In genomic region chr15:82261566-82262421, GRCh38 we compare ENCODE assay signal across 1 cellular context.
A peak's percentile ranks its signal among the peaks of the same experiment; 100 is the strongest.
TF ChIP-seq lines count a peak whose summit lies in the region.
"Not testable (repeated sequence)": the region's sequence is repeated elsewhere in the genome, so short reads cannot be mapped to it uniquely, and the experiment has no call there.

No MANE protein-coding gene starts in this region.

TF ChIP-seq in HepG2, 621 proteins besides CTCF, POLR2A, EP300 and RAD21:
- TF ChIP-seq ZFP36L1 (CRISPR knock-in tag; IDR thresholded peaks at IDR 0.05) (0 out of 2 replicates have a peak, but pooled peaks have one; percentile 74), CHD2 (IDR thresholded peaks at IDR 0.05; ENCODE audit: low read depth, low read length) (0 out of 2 replicates have a peak, but pooled peaks have one; percentile 49), GABPA (IDR thresholded peaks at IDR 0.05; ENCODE audit: low read depth, low read length) (0 out of 2 replicates have a peak, but pooled peaks have one; percentile 8), GABPA (CRISPR knock-in tag; IDR thresholded peaks at IDR 0.05; ENCODE audit: low read depth) (peak; percentile 17; the same call in 1 of the 2 replicates), GATAD1 (CRISPR knock-in tag; IDR thresholded peaks at IDR 0.05) (peak; percentile 53), NR2F6 (IDR thresholded peaks at IDR 0.05) (0 out of 2 replicates have a peak, but pooled peaks have one; percentile 6), HES4 (CRISPR knock-in tag; IDR thresholded peaks at IDR 0.05; ENCODE audit: borderline replicate concordance) (peak; percentile 71; the same call in 1 of the 2 replicates), LCORL (CRISPR knock-in tag; IDR thresholded peaks at IDR 0.05) (peak; percentile 11; the same call in 1 of the 2 replicates), ZNF564 (CRISPR knock-in tag; IDR thresholded peaks at IDR 0.05) (0 out of 2 replicates have a peak, but pooled peaks have one; percentile 4), ZBTB26 (CRISPR knock-in tag; IDR thresholded peaks at IDR 0.05; ENCODE audit: borderline replicate concordance) (0 out of 2 replicates have a peak, but pooled peaks have one; percentile 0), FOSL2 (CRISPR knock-in tag; IDR thresholded peaks at IDR 0.05) (peak; percentile 82), ZMYM4 (CRISPR knock-in tag; IDR thresholded peaks at IDR 0.05) (0 out of 2 replicates have a peak, but pooled peaks have one; percentile 4), RAD51 (IDR thresholded peaks at IDR 0.05; ENCODE audit: borderline replicate concordance) (peak; percentile 42; the same call in 1 of the 2 replicates)
- TF ChIP-seq, protein P1, sequence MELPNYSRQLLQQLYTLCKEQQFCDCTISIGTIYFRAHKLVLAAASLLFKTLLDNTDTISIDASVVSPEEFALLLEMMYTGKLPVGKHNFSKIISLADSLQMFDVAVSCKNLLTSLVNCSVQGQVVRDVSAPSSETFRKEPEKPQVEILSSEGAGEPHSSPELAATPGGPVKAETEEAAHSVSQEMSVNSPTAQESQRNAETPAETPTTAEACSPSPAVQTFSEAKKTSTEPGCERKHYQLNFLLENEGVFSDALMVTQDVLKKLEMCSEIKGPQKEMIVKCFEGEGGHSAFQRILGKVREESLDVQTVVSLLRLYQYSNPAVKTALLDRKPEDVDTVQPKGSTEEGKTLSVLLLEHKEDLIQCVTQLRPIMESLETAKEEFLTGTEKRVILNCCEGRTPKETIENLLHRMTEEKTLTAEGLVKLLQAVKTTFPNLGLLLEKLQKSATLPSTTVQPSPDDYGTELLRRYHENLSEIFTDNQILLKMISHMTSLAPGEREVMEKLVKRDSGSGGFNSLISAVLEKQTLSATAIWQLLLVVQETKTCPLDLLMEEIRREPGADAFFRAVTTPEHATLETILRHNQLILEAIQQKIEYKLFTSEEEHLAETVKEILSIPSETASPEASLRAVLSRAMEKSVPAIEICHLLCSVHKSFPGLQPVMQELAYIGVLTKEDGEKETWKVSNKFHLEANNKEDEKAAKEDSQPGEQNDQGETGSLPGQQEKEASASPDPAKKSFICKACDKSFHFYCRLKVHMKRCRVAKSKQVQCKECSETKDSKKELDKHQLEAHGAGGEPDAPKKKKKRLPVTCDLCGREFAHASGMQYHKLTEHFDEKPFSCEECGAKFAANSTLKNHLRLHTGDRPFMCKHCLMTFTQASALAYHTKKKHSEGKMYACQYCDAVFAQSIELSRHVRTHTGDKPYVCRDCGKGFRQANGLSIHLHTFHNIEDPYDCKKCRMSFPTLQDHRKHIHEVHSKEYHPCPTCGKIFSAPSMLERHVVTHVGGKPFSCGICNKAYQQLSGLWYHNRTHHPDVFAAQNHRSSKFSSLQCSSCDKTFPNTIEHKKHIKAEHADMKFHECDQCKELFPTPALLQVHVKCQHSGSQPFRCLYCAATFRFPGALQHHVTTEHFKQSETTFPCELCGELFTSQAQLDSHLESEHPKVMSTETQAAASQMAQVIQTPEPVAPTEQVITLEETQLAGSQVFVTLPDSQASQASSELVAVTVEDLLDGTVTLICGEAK (IDR thresholded peaks at IDR 0.05), result peak; percentile 58
- TF ChIP-seq, protein P1 (CRISPR knock-in tag; IDR thresholded peaks at IDR 0.05), result peak; percentile 96
- TF ChIP-seq, protein P2, sequence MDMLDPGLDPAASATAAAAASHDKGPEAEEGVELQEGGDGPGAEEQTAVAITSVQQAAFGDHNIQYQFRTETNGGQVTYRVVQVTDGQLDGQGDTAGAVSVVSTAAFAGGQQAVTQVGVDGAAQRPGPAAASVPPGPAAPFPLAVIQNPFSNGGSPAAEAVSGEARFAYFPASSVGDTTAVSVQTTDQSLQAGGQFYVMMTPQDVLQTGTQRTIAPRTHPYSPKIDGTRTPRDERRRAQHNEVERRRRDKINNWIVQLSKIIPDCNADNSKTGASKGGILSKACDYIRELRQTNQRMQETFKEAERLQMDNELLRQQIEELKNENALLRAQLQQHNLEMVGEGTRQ (IDR thresholded peaks at IDR 0.05; ENCODE audit: low read depth, low read length), result not testable (repeated sequence)
- TF ChIP-seq, protein P2 (CRISPR knock-in tag; IDR thresholded peaks at IDR 0.05; ENCODE audit: borderline replicate concordance), result peak; percentile 36; the same call in 1 of the 2 replicates
- TF ChIP-seq NR2F6 (CRISPR knock-in tag; IDR thresholded peaks at IDR 0.05); LCORL (IDR thresholded peaks at IDR 0.05): not testable (repeated sequence)
